11 cellular contexts compared by ENCODE assay signal in genomic region chr7:127911968-127912511, GRCh38.
DNase-seq lines count a peak whose midpoint lies in the region; ATAC-seq and TF ChIP-seq lines count a peak whose summit lies in the region.
"Had no signal": no experiment of that assay in that cellular context is flagged by ENCODE, and none has a peak within 500 bp of the region (broad histone marks: within the 10 kb centered on the region; RNA-seq: fewer than 3 reads in every experiment).

No MANE protein-coding gene starts in this region.

- H3K27ac Mint-ChIP-seq in activated T-cell treated with anti-CD3 and anti-CD28 coated beads, Interleukin-2, amount 50 U/mL, for 72 hours, result no peak overlapping the region
- H3K27ac Mint-ChIP-seq in chondrocyte (ENCODE audit: unreplicated experiment), result no peak overlapping the region
- H3K27ac Mint-ChIP-seq: activated CD4-positive, alpha-beta T cell treated with anti-CD3 and anti-CD28 coated beads for 36 hours; activated naive CD4-positive, alpha-beta T cell treated with anti-CD3 and anti-CD28 coated beads, Interleukin-2, amount 50 U/mL, for 24 hours had no signal

- H3K36me3 Mint-ChIP-seq in activated T-cell treated with anti-CD3 and anti-CD28 coated beads, Interleukin-2, amount 50 U/mL, for 72 hours (ENCODE audit: insufficient read depth in 2 of 2), result peaks cover 1 to 2% of the 10 kb centered on the region in 2 donors
- peaks cover 2% of the 10 kb centered on the region for H3K36me3 Mint-ChIP-seq in chondrocyte (ENCODE audit: low read depth)

- no peak for DNase-seq in activated T-cell treated with anti-CD3 and anti-CD28 coated beads, Interleukin-2, amount 50 U/mL, for 72 hours
- DNase-seq in nucleus accumbens (lab: John Stamatoyannopoulos, UW) (no peak), HT-29 (ENCODE audit: low spot score) (no peak), chondrocyte (ENCODE audit: low spot score) (no peak)
- DNase-seq: activated CD4-positive, alpha-beta T cell treated with anti-CD3 and anti-CD28 coated beads for 36 hours; colonic mucosa had no signal

- no peak overlapping the region for H3K4me3 Mint-ChIP-seq in activated T-cell treated with anti-CD3 and anti-CD28 coated beads, Interleukin-2, amount 50 U/mL, for 72 hours
- no peak overlapping the region for H3K4me3 Mint-ChIP-seq in chondrocyte (ENCODE audit: unreplicated experiment)
- H3K4me3 Mint-ChIP-seq: activated CD4-positive, alpha-beta T cell treated with anti-CD3 and anti-CD28 coated beads for 36 hours; activated naive CD4-positive, alpha-beta T cell treated with anti-CD3 and anti-CD28 coated beads, Interleukin-2, amount 50 U/mL, for 24 hours had no signal

- peaks cover 24% of the 10 kb centered on the region for H3K4me1 Mint-ChIP-seq in activated T-cell treated with anti-CD3 and anti-CD28 coated beads, Interleukin-2, amount 50 U/mL, for 72 hours (ENCODE audit: low read depth)
- H3K4me1 Mint-ChIP-seq in chondrocyte (ENCODE audit: low read depth), result peaks cover 27% of the 10 kb centered on the region

- no peaks in the 10 kb centered on the region for H3K27me3 Mint-ChIP-seq in activated T-cell treated with anti-CD3 and anti-CD28 coated beads, Interleukin-2, amount 50 U/mL, for 72 hours (ENCODE audit: low read depth)
- no peaks in the 10 kb centered on the region for H3K27me3 Mint-ChIP-seq in chondrocyte (ENCODE audit: low read depth)
- H3K27me3 Mint-ChIP-seq: activated CD4-positive, alpha-beta T cell treated with anti-CD3 and anti-CD28 coated beads for 36 hours; activated naive CD4-positive, alpha-beta T cell treated with anti-CD3 and anti-CD28 coated beads, Interleukin-2, amount 50 U/mL, for 24 hours had no signal

- H3K9me3 Mint-ChIP-seq in activated T-cell treated with anti-CD3 and anti-CD28 coated beads, Interleukin-2, amount 50 U/mL, for 72 hours, result no peaks in the 10 kb centered on the region
- H3K9me3 Mint-ChIP-seq in chondrocyte (ENCODE audit: low read depth), result no peaks in the 10 kb centered on the region
- H3K9me3 Mint-ChIP-seq: activated naive CD4-positive, alpha-beta T cell treated with anti-CD3 and anti-CD28 coated beads, Interleukin-2, amount 50 U/mL, for 24 hours had no signal

- TF ChIP-seq CTCF in chondrocyte (IDR thresholded peaks at IDR 0.05), result no peak

- ATAC-seq in GM18502 (IDR thresholded peaks at IDR 0.05; ENCODE audit: poor library complexity, unreplicated experiment), result peak; percentile 81
- ATAC-seq in GM19467 (IDR thresholded peaks at IDR 0.05; ENCODE audit: unreplicated experiment), result peak; percentile 68
- peak; percentile 83 for ATAC-seq in HG02885 (IDR thresholded peaks at IDR 0.05; ENCODE audit: poor library complexity, unreplicated experiment)
- ATAC-seq in HG03565 (IDR thresholded peaks at IDR 0.05; ENCODE audit: unreplicated experiment), result peak; percentile 85
- ATAC-seq in activated T-cell treated with anti-CD3 and anti-CD28 coated beads, Interleukin-2, amount 50 U/mL, for 72 hours (replicated peaks in 1 of 2), result no peak
- ATAC-seq: activated CD4-positive, alpha-beta T cell treated with anti-CD3 and anti-CD28 coated beads for 36 hours had no signal

Comparison
In these comparisons a context has a peak if more than half of its experiments do, and no peak if none do; other contexts are left out.
1. ATAC-seq: peak in GM18502 (single experiment), GM19467 (single experiment), HG02885 (single experiment) and HG03565 (single experiment); none in activated T-cell treated with anti-CD3 and anti-CD28 coated beads, Interleukin-2, amount 50 U/mL, for 72 hours (0 of 2).